18 cellular contexts compared by ENCODE assay signal in the genomic region with DNA sequence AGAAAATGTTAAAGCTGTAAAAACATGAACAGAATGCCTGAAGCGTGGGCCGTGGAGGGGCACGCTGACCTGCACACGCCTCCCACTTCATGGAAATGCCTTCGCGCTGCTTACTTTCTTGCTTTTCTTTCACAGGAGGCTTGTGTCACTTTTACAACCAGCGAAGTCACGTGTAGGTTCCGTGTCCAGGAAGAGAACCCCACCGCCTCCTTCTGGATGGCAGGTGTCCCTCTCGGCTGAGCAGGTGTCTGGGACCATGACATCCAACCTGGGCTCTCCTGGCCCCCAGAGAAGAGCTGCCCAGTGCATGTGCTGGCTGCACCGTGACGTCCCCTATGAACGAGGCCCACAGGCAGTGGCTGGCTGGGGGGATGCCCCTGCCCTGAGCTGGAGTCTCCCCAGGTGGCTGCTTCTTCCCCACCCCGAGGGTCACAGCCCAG.
"Had no signal": no experiment of that assay in that cellular context is flagged by ENCODE, and none has a peak within 500 bp of the region (broad histone marks: within the 10 kb centered on the region; RNA-seq: fewer than 3 reads in every experiment).

No MANE protein-coding gene starts in this region.

- DNase-seq: activated CD4-positive, alpha-beta T cell treated with anti-CD3 and anti-CD28 coated beads for 36 hours; activated CD4-positive, alpha-beta T cell treated with anti-CD3 and anti-CD28 coated beads, Interleukin-2, amount 50 U/mL, for 48 hours; activated naive CD4-positive, alpha-beta T cell treated with anti-CD3 and anti-CD28 coated beads, Interleukin-2, amount 10 ng/mL, durations not matched to agents 7 days and 5 days; activated naive CD8-positive, alpha-beta T cell treated with anti-CD3 and anti-CD28 coated beads, Interleukin-2, amount 50 U/mL, for 24 hours; activated T-cell treated with anti-CD3 and anti-CD28 coated beads for 4 hours; anterior cingulate cortex; central memory CD4-positive, alpha-beta T cell; gastrocnemius medialis; left ventricle myocardium inferior; right lobe of liver; stimulated activated CD4-positive, alpha-beta T cell treated with anti-CD3 and anti-CD28 coated beads, Interleukin-4, amount 100 ng/mL, for 4 hours; stimulated activated naive CD4-positive, alpha-beta T cell treated with Interleukin-2 at 50 U/mL for 16 hours; tibial artery had no signal

- FAIRE-seq: colon, urothelium cell line had no signal

- H3K4me3 ChIP-seq: gastrocnemius medialis, heart left ventricle, left ventricle myocardium inferior, right lobe of liver, tibial artery had no signal

- H3K9me3 ChIP-seq: gastrocnemius medialis, heart left ventricle, right lobe of liver, tibial artery had no signal

- ATAC-seq: activated CD4-positive, alpha-beta T cell treated with anti-CD3 and anti-CD28 coated beads for 36 hours; activated naive CD8-positive, alpha-beta T cell treated with anti-CD3 and anti-CD28 coated beads, Interleukin-2, amount 50 U/mL, for 24 hours; activated T-helper 17 cell treated with anti-CD3 and anti-CD28 coated beads, Interleukin-2, amount 50 U/mL, for 72 hours; gastrocnemius medialis; heart left ventricle; WTC11 had no signal

- H3K4me1 ChIP-seq: gastrocnemius medialis, heart left ventricle, left ventricle myocardium inferior, right lobe of liver, tibial artery had no signal

- H3K27ac ChIP-seq: gastrocnemius medialis, heart left ventricle, left ventricle myocardium inferior, right lobe of liver, tibial artery had no signal

- H3K36me3 ChIP-seq: gastrocnemius medialis, heart left ventricle, left ventricle myocardium inferior, right lobe of liver, tibial artery had no signal

- H3K27me3 ChIP-seq: right lobe of liver had no signal
